ENCODE assay signal across 15 cellular contexts in the genomic region with DNA sequence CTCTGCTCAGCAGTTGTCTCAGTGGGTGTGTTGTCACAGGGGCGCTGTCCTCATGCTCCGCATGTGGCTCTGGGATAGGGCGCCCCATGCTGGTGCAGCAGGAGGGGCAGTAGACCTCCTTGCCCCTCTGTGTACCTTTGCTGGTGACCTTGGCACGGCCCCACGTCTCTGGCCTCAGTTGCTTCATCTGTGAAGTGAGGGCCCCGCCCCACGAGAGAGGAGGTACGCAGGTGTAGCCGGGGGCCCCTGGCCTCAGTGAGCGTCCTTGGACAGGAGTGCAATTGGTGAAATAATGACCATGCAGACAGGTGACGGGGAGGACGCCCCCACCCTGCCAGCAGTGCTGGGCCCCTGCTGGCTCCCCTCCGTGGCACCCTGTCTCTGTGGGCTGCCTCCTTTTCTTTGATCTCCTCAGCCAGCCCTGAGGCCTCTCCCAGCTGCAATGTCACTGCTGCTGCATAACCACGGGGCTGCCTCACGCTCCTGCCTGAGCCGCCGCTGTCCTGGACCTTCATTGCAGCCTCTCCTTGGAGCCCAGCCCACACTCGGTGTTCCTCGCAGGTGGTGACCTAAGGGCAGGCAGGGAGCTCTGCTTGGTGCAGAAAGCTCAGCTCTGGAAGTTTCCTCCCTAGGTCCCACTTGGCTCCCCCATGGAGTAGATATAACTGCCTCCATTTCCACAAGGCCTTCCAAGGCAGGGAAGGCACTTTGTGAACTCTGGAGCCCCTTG. TPM values are rescaled to one million over a fixed set of nuclear protein-coding genes. Genes with fewer than 3 reads are reported as not detected.
DNase-seq lines count a peak whose midpoint lies in the region; ATAC-seq and TF ChIP-seq lines count a peak whose summit lies in the region.
"Had no signal": no experiment of that assay in that cellular context is flagged by ENCODE, and none has a peak within 500 bp of the region (broad histone marks: within the 10 kb centered on the region; RNA-seq: fewer than 3 reads in every experiment).

No MANE protein-coding gene starts in this region.

- H3K36me3 ChIP-seq in breast epithelium, result peaks cover 11% of the 10 kb centered on the region
- peaks cover 11% of the 10 kb centered on the region for H3K36me3 ChIP-seq in CD8-positive, alpha-beta T cell (ENCODE audit: insufficient read depth, low read length)

- H3K9me3 ChIP-seq in right cardiac atrium (ENCODE audit: control insufficient read depth, low read length) (no peaks in the 10 kb centered on the region), breast epithelium (peaks cover 10 to 11% of the 10 kb centered on the region in 2 donors)
- peaks cover 4% of the 10 kb centered on the region for H3K9me3 ChIP-seq in CD8-positive, alpha-beta T cell (ENCODE audit: low read length)

- no peaks in the 10 kb centered on the region for H3K27me3 Mint-ChIP-seq in CD8-positive, alpha-beta T cell (ENCODE audit: low read depth)
- H3K27me3 Mint-ChIP-seq: CD4-positive, CD25-positive, alpha-beta regulatory T cell had no signal

- H3K27ac ChIP-seq in right cardiac atrium (ENCODE audit: low read length) (no peak overlapping the region), angular gyrus (ENCODE audit: low read depth, low read length) (peak overlapping the region; percentile 53), breast epithelium (no peak overlapping the region)
- no peak overlapping the region for H3K27ac ChIP-seq in CD8-positive, alpha-beta T cell (ENCODE audit: low read depth, low read length)

- peaks cover 17% of the 10 kb centered on the region for H3K9me3 Mint-ChIP-seq in CD8-positive, alpha-beta T cell

- H3K4me1 Mint-ChIP-seq in CD8-positive, alpha-beta T cell (ENCODE audit: low read depth), result peaks cover 2% of the 10 kb centered on the region

- DNase-seq in right cardiac atrium (peak; percentile 11 to 40 (median 37)), cardiac septum (ENCODE audit: low spot score) (no peak), mesenteric fat pad (ENCODE audit: low spot score) (peak; percentile 83), breast epithelium (ENCODE audit: low spot score in 2 of 2) (no peak)
- DNase-seq in CD8-positive, alpha-beta T cell, result no peak
- DNase-seq: AML-193; CD4-positive, CD25-positive, alpha-beta regulatory T cell; IMR-90; NCI-H2029; NCI-H2171 treated with DMSO at 0.1 percent for 48 hours; SHP77 treated with DMSO at 0.1 percent for 48 hours had no signal

- no peak for TF ChIP-seq CTCF in breast epithelium (IDR thresholded peaks at IDR 0.05)
- TF ChIP-seq CTCF in CD8-positive, alpha-beta T cell (IDR thresholded peaks at IDR 0.05), result no peak

- TF ChIP-seq POLR2A in breast epithelium (IDR thresholded peaks at IDR 0.05), result no peak

- intact Hi-C loops in right cardiac atrium (cut with DNase I) (no loop called here), cardiac septum (cut with DNase I) (no loop called here), breast epithelium (cut with DNase I; ENCODE audit: low total_unique reads) (no loop called here)
- intact Hi-C loops in CD8-positive, alpha-beta T cell (cut with DNase I, micrococcal nuclease), result no loop called here

- no peak overlapping the region for H3K4me3 ChIP-seq in right cardiac atrium (ENCODE audit: low read length)
- no peak overlapping the region for H3K4me3 ChIP-seq in breast epithelium
- H3K4me3 ChIP-seq in CD8-positive, alpha-beta T cell (ENCODE audit: low read depth, low read length), result no peak overlapping the region

- H3K4me3 Mint-ChIP-seq in CD8-positive, alpha-beta T cell, result no peak overlapping the region
- H3K4me3 Mint-ChIP-seq: CD4-positive, CD25-positive, alpha-beta regulatory T cell had no signal

- H3K27ac Mint-ChIP-seq in CD8-positive, alpha-beta T cell, result no peak overlapping the region

- H3K4me1 ChIP-seq in right cardiac atrium (ENCODE audit: control insufficient read depth, insufficient read depth, low read length) (no peaks in the 10 kb centered on the region), breast epithelium (no peaks in the 10 kb centered on the region)
- no peaks in the 10 kb centered on the region for H3K4me1 ChIP-seq in CD8-positive, alpha-beta T cell (ENCODE audit: insufficient read depth, low read length)

- ATAC-seq in right cardiac atrium (no peak), GM19324 (IDR thresholded peaks at IDR 0.05; ENCODE audit: low FRiP score, unreplicated experiment) (no peak), HG03280 (IDR thresholded peaks at IDR 0.05; ENCODE audit: unreplicated experiment) (no peak)
- no peak for ATAC-seq in CD8-positive, alpha-beta T cell
- ATAC-seq: Panc1 had no signal

- POLR2A ChIA-PET in CD8-positive, alpha-beta T cell (lab: Charles Lee), result no interaction called here

- H3K27me3 ChIP-seq in right cardiac atrium (ENCODE audit: control insufficient read depth, insufficient read depth), result no peaks in the 10 kb centered on the region
- no peaks in the 10 kb centered on the region for H3K27me3 ChIP-seq in breast epithelium
- no peaks in the 10 kb centered on the region for H3K27me3 ChIP-seq in CD8-positive, alpha-beta T cell (ENCODE audit: insufficient read depth, low read length)

- WGBS in right cardiac atrium, result 89% methylated on average over 19 of the region's 19 CpGs

- CTCF ChIA-PET in CD8-positive, alpha-beta T cell (lab: Charles Lee), result no interaction called here

- peaks cover 81% of the 10 kb centered on the region for H3K36me3 Mint-ChIP-seq in CD8-positive, alpha-beta T cell

RNA-seq across cellular contexts. Expression of gene PHF2, which starts 57.3 kb away (rescaled TPM):
- total RNA-seq in right cardiac atrium (10 to 100 TPM; 31.1 to 32.4 (median 31.6) TPM), cardiac septum (24.5 TPM), mesenteric fat pad (23.0 TPM), breast epithelium (10 to 100 TPM; 24.8 to 26.9 (median 25.9) TPM)
- polyA plus RNA-seq in right cardiac atrium, result 28.3 TPM
- 10 to 100 TPM; 23.9 to 25.7 TPM for total RNA-seq in CD8-positive, alpha-beta T cell

Comparison
In these comparisons a context has a peak if more than half of its experiments do, and no peak if none do; other contexts are left out.
1. DNase-seq: peak in right cardiac atrium (3 of 3) and mesenteric fat pad (single experiment); none in cardiac septum (single experiment), breast epithelium (0 of 2) and CD8-positive, alpha-beta T cell (0 of 7).